Comparison of ENCODE assay signal across 11 cellular contexts in the genomic region with DNA sequence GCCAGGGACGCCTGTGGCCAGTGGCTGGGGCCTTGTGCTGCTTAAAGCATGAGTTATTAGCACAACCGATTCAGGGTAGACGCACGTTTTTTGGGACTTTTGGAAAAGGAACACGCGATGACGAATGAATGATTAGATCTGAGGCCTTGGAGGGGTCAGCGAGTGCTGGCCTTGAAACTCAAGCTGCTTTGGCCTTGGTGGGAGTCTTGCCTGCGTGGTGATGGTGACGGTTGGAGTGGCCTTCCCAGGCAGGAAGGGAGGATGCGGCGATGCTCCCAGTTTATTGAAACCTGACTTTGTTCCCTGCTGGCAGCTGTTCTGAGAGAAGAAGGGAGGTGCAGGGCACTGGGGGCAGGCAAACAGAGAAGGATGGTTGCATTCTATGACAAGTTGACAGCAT.
DNase-seq lines count a peak whose midpoint lies in the region; ATAC-seq and TF ChIP-seq lines count a peak whose summit lies in the region.
"Had no signal": no experiment of that assay in that cellular context is flagged by ENCODE, and none has a peak within 500 bp of the region (broad histone marks: within the 10 kb centered on the region; RNA-seq: fewer than 3 reads in every experiment).

No MANE protein-coding gene starts in this region.

- H3K14ac ChIP-seq in mesenchymal stem cell (ENCODE audit: low read length in 2 of 2): no peak overlapping the region

- no peak overlapping the region for H4K91ac ChIP-seq in mesenchymal stem cell (ENCODE audit: low read length)

- H3K9me3 Mint-ChIP-seq in Caco-2 (ENCODE audit: unreplicated experiment): no peaks in the 10 kb centered on the region
- no peaks in the 10 kb centered on the region for H3K9me3 Mint-ChIP-seq in WTC11

- H3K23ac ChIP-seq in mesenchymal stem cell (ENCODE audit: low read length in 2 of 2): no peak overlapping the region

- H3K9me3 ChIP-seq in Caco-2 (no peaks in the 10 kb centered on the region), mesenchymal stem cell (ENCODE audit: control insufficient read depth, low read length) (no peaks in the 10 kb centered on the region), testis (no peaks in the 10 kb centered on the region), body of pancreas (no peaks in the 10 kb centered on the region)

- H3K4ac ChIP-seq in mesenchymal stem cell (ENCODE audit: low read depth in 1 of 2, low read length in 2 of 2): no peak overlapping the region

- H3K27me3 ChIP-seq in Caco-2 (replicated peaks; ENCODE audit: control insufficient read depth, insufficient read depth, low read length): no peaks in the 10 kb centered on the region
- no peaks in the 10 kb centered on the region for H3K27me3 ChIP-seq in mesenchymal stem cell (ENCODE audit: control insufficient read depth in 1 of 2, insufficient read depth in 1 of 2, low read length in 2 of 2)
- H3K27me3 ChIP-seq in testis: no peaks in the 10 kb centered on the region
- no peaks in the 10 kb centered on the region for H3K27me3 ChIP-seq in body of pancreas

- no peak overlapping the region for H4K8ac ChIP-seq in mesenchymal stem cell (ENCODE audit: low read length)

- H3K27me3 Mint-ChIP-seq in Caco-2 (ENCODE audit: insufficient read depth, unreplicated experiment): no peaks in the 10 kb centered on the region
- no peaks in the 10 kb centered on the region; the same call in 1 of the 2 replicates for H3K27me3 Mint-ChIP-seq in WTC11 (ENCODE audit: low read depth)

- no peak overlapping the region for H3K4me2 ChIP-seq in mesenchymal stem cell (ENCODE audit: low read length, poor library complexity, severe bottlenecking)

- TF ChIP-seq POLR2A in testis (IDR thresholded peaks at IDR 0.05) (no peak), body of pancreas (IDR thresholded peaks at IDR 0.05) (no peak)

- POLR2A ChIA-PET in Caco-2 (lab: Charles Lee): no interaction called here
- POLR2A ChIA-PET in WTC11 (lab: Charles Lee): no interaction called here

- TF ChIP-seq CTCF in Caco-2 (IDR thresholded peaks at IDR 0.05; ENCODE audit: insufficient read depth in 1 of 2, low read depth in 1 of 2, low read length in 1 of 2, severe bottlenecking in 1 of 2, unreplicated experiment in 1 of 2) (no peak), WTC11 (IDR thresholded peaks at IDR 0.05) (no peak), testis (IDR thresholded peaks at IDR 0.05) (no peak), body of pancreas (IDR thresholded peaks at IDR 0.05) (no peak)

- intact Hi-C loops in Caco-2 (cut with micrococcal nuclease; ENCODE audit: unreplicated experiment): no loop called here
- intact Hi-C loops in testis (cut with DNase I; ENCODE audit: low total_unique reads): no loop called here
- intact Hi-C loops in body of pancreas (cut with DNase I): no loop called here

- H2BK5ac ChIP-seq in mesenchymal stem cell (ENCODE audit: low read depth, low read length, poor library complexity, severe bottlenecking): no peak overlapping the region

- H3K36me3 Mint-ChIP-seq in Caco-2 (ENCODE audit: insufficient read depth, unreplicated experiment): peaks cover 51% of the 10 kb centered on the region
- H3K36me3 Mint-ChIP-seq in WTC11: no peaks in the 10 kb centered on the region

- DNase-seq in Caco-2: no peak
- no peak for DNase-seq in WTC11 (ENCODE audit: low spot score)
- no peak for DNase-seq in mesenchymal stem cell
- peak; percentile 41 for DNase-seq in testis
- DNase-seq in epidermal melanocyte (ENCODE audit: insufficient read length, low spot score): no peak
- no peak for DNase-seq in NOMO-1 treated with DMSO at 0.1 percent for 48 hours (lab: John Stamatoyannopoulos, UW; ENCODE audit: unreplicated experiment)
- DNase-seq in body of pancreas: no peak
- DNase-seq: C1 segment of cervical spinal cord, NCI-H1048, NCI-H1694, SHP77 had no signal

- H3K4me3 ChIP-seq in Caco-2 (ENCODE audit: low read depth, low read length) (no peak overlapping the region), mesenchymal stem cell (ENCODE audit: insufficient read depth in 1 of 2, low read depth in 1 of 2, low read length in 2 of 2) (no peak overlapping the region), testis (no peak overlapping the region), body of pancreas (no peak overlapping the region)

- H3K79me1 ChIP-seq in mesenchymal stem cell (replicated peaks; ENCODE audit: low read length, poor library complexity, severe bottlenecking): peaks cover 45% of the 10 kb centered on the region

- H2BK120ac ChIP-seq in mesenchymal stem cell (ENCODE audit: low read depth, low read length): no peak overlapping the region

- H3K4me1 Mint-ChIP-seq in Caco-2 (ENCODE audit: low read depth, unreplicated experiment): peaks cover 9% of the 10 kb centered on the region
- H3K4me1 Mint-ChIP-seq in WTC11: peaks cover 41% of the 10 kb centered on the region

- H2BK12ac ChIP-seq in mesenchymal stem cell (ENCODE audit: low read length in 2 of 2): no peak overlapping the region

- H3K27ac Mint-ChIP-seq in Caco-2 (ENCODE audit: unreplicated experiment) (peak overlapping the region; percentile 11), WTC11 (peak overlapping the region; percentile 61)

- no peak overlapping the region for H3K18ac ChIP-seq in mesenchymal stem cell (ENCODE audit: low read depth in 1 of 2, low read length in 2 of 2)

- H2AK5ac ChIP-seq in mesenchymal stem cell (ENCODE audit: low read length, severe bottlenecking): peak overlapping the region; percentile 73

- H3K4me1 ChIP-seq in Caco-2 (peaks cover 17% of the 10 kb centered on the region), mesenchymal stem cell (ENCODE audit: control insufficient read depth, insufficient read depth, low read depth, low read length) (peaks cover 11% of the 10 kb centered on the region), testis (no peaks in the 10 kb centered on the region), body of pancreas (peaks cover 7% of the 10 kb centered on the region)

- H3K4me3 Mint-ChIP-seq in Caco-2 (ENCODE audit: unreplicated experiment) (no peak overlapping the region), WTC11 (no peak overlapping the region)

- CTCF ChIA-PET in Caco-2 (lab: Charles Lee) (no interaction called here), WTC11 (lab: Charles Lee) (no interaction called here)

- H2BK15ac ChIP-seq in mesenchymal stem cell (ENCODE audit: low read depth, poor library complexity, severe bottlenecking): no peak overlapping the region

- H3K27ac ChIP-seq in mesenchymal stem cell (ENCODE audit: low read length, poor library complexity, severe bottlenecking) (peak overlapping the region; percentile 3), testis (no peak overlapping the region), body of pancreas (no peak overlapping the region)

- no TSS peak for BruUV-seq in Caco-2 (replicated peaks; lab: Mats Ljungman, UMichigan)

- WGBS in mesenchymal stem cell: 95% methylated on average over 12 of the region's 12 CpGs
- 43 to 48% methylated on average over 12 of the region's 12 CpGs for WGBS in testis, 2 donors
- 70 to 89% methylated on average over 11 to 12 of the region's 12 CpGs for WGBS in body of pancreas, 2 donors

- ATAC-seq in WTC11 (no peak), body of pancreas (no peak)

- H3K36me3 ChIP-seq in Caco-2 (ENCODE audit: control insufficient read depth, insufficient read depth, low read length) (no peaks in the 10 kb centered on the region), mesenchymal stem cell (ENCODE audit: control insufficient read depth in 1 of 2, insufficient read depth in 2 of 2, low read depth in 1 of 2, low read length in 2 of 2) (peaks cover 0 to 13% of the 10 kb centered on the region in 2 experiments), testis (ENCODE audit: low read depth, missing control alignments) (no peaks in the 10 kb centered on the region), body of pancreas (replicated peaks in 1 of 2; ENCODE audit: insufficient read depth in 1 of 2, low read depth in 2 of 2) (no peaks in the 10 kb centered on the region)

- no peak overlapping the region for H3K9ac ChIP-seq in mesenchymal stem cell (ENCODE audit: low read length)

- no peak overlapping the region for H2AFZ ChIP-seq in mesenchymal stem cell (ENCODE audit: low read depth, low read length)

TF ChIP-seq in WTC11, 78 proteins besides CTCF, POLR2A, EP300 and RAD21 (continues in another document):
- TF ChIP-seq CREB1 (CRISPR knock-in tag; IDR thresholded peaks at IDR 0.05): no peak
- no peak for TF ChIP-seq ELF4 (CRISPR knock-in tag; IDR thresholded peaks at IDR 0.05; ENCODE audit: low read depth)
- TF ChIP-seq NR3C1 (CRISPR knock-in tag; conservative IDR thresholded peaks at IDR 0.05; ENCODE audit: low read depth): no peak
- TF ChIP-seq, protein P1, sequence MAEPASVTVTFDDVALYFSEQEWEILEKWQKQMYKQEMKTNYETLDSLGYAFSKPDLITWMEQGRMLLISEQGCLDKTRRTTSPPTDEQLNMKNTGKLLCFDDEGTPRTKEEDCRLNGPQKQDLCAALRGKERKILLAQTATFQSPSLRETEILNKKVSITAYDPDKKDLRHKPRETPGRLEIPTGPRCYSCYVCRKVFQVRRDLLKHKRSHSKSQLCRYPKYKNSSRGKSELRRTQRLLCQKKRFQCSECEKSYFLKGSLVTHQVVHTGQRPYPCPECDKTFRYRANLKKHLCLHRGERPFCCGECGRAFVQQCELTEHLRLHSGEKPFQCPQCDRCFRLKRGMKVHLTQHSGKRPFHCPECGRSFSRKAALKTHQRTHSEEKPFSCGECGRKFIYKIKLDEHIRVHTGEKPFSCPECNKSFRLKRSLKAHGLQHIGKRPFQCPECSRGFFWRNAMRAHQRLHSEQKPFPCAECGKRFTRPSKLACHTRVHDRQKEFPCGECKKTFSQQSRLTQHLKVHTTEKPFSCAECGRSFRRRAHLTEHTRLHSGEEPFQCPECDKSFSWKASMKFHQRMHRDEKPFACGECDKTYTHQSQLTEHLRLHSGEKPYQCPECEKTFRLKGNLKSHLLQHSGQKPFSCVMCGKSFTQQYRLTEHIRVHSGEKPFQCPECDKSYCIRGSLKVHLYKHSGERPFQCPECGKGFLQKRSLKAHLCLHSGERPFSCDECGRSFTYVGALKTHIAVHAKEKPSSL (CRISPR knock-in tag; conservative IDR thresholded peaks at IDR 0.05): no peak
- no peak for TF ChIP-seq HMGA2 (CRISPR knock-in tag; IDR thresholded peaks at IDR 0.05)
- no peak for TF ChIP-seq MYBL2 (CRISPR knock-in tag; IDR thresholded peaks at IDR 0.05)
- TF ChIP-seq ZNF219 (CRISPR knock-in tag; IDR thresholded peaks at IDR 0.05; ENCODE audit: borderline replicate concordance): no peak
- no peak for TF ChIP-seq ESRRA (CRISPR knock-in tag; IDR thresholded peaks at IDR 0.05; ENCODE audit: borderline replicate concordance)
- no peak for TF ChIP-seq FOXJ3 (CRISPR knock-in tag; IDR thresholded peaks at IDR 0.05; ENCODE audit: borderline replicate concordance)
- no peak for TF ChIP-seq NR2C2 (CRISPR knock-in tag; IDR thresholded peaks at IDR 0.05)
